In the genomic region with DNA sequence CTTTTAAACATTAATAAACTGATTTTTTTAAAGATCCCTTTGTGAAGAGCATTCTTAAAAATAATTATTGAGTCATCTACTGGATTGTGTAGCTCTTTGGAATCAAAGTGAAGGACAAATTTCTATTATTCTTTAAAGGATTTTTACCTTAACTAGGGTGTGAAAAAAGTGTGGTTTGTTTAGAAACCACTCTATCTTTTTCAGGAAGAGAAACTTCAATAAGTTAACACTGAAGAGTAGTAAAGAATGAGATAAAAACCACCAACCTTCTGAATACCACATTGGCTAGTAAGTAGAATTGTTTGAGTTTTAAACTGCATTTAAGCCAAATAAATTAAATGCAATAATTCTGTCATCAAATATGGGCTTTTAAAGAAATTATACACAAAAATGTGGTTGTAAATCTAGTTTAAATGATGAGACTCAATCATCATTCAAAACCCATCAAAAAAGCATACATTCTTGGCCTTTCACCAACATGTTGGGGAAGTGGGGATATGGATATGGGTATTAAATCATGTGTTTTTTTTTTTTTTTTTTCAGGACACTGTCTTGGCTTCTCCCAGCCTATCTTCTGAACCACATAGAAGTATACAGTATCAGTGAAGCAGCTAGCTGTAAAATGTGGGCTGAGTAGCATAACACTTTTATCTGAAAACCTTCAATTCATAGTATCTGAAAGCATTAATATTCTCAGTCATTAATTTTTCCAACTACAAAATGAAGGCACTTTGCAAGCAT, we compare ENCODE assay signal across 1 cellular context.
TF ChIP-seq lines count a peak whose summit lies in the region.

No MANE protein-coding gene starts in this region.

TF ChIP-seq in HepG2, 621 proteins besides CTCF, POLR2A, EP300 and RAD21:
- TF ChIP-seq HNRNPUL1 (IDR thresholded peaks at IDR 0.05; ENCODE audit: low read depth, low read length) (no peak), HNRNPL (IDR thresholded peaks at IDR 0.05; ENCODE audit: low read depth, low read length) (no peak), TAF15 (IDR thresholded peaks at IDR 0.05; ENCODE audit: low read depth, low read length, poor library complexity, severe bottlenecking) (no peak), MAFK (conservative IDR thresholded peaks at IDR 0.05 in 1 of 2, IDR thresholded peaks at IDR 0.05 in 1 of 2; ENCODE audit: low read length in 2 of 2) (no peak), NFIC (IDR thresholded peaks at IDR 0.05; ENCODE audit: low read length) (no peak), SPEN (CRISPR knock-in tag; IDR thresholded peaks at IDR 0.05; ENCODE audit: low read depth) (no peak), SRSF1 (optimal IDR thresholded peaks at IDR 0.05; ENCODE audit: low read depth, low read length) (no peak), KLF12 (CRISPR knock-in tag; IDR thresholded peaks at IDR 0.05; ENCODE audit: borderline replicate concordance) (no peak), ZNF598 (CRISPR knock-in tag; IDR thresholded peaks at IDR 0.05; ENCODE audit: borderline replicate concordance) (no peak)
- TF ChIP-seq, protein P1, sequence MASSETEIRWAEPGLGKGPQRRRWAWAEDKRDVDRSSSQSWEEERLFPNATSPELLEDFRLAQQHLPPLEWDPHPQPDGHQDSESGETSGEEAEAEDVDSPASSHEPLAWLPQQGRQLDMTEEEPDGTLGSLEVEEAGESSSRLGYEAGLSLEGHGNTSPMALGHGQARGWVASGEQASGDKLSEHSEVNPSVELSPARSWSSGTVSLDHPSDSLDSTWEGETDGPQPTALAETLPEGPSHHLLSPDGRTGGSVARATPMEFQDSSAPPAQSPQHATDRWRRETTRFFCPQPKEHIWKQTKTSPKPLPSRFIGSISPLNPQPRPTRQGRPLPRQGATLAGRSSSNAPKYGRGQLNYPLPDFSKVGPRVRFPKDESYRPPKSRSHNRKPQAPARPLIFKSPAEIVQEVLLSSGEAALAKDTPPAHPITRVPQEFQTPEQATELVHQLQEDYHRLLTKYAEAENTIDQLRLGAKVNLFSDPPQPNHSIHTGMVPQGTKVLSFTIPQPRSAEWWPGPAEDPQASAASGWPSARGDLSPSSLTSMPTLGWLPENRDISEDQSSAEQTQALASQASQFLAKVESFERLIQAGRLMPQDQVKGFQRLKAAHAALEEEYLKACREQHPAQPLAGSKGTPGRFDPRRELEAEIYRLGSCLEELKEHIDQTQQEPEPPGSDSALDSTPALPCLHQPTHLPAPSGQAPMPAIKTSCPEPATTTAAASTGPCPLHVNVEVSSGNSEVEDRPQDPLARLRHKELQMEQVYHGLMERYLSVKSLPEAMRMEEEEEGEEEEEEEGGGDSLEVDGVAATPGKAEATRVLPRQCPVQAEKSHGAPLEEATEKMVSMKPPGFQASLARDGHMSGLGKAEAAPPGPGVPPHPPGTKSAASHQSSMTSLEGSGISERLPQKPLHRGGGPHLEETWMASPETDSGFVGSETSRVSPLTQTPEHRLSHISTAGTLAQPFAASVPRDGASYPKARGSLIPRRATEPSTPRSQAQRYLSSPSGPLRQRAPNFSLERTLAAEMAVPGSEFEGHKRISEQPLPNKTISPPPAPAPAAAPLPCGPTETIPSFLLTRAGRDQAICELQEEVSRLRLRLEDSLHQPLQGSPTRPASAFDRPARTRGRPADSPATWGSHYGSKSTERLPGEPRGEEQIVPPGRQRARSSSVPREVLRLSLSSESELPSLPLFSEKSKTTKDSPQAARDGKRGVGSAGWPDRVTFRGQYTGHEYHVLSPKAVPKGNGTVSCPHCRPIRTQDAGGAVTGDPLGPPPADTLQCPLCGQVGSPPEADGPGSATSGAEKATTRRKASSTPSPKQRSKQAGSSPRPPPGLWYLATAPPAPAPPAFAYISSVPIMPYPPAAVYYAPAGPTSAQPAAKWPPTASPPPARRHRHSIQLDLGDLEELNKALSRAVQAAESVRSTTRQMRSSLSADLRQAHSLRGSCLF (CRISPR knock-in tag; IDR thresholded peaks at IDR 0.05; ENCODE audit: borderline replicate concordance): no peak
- TF ChIP-seq, protein P2, sequence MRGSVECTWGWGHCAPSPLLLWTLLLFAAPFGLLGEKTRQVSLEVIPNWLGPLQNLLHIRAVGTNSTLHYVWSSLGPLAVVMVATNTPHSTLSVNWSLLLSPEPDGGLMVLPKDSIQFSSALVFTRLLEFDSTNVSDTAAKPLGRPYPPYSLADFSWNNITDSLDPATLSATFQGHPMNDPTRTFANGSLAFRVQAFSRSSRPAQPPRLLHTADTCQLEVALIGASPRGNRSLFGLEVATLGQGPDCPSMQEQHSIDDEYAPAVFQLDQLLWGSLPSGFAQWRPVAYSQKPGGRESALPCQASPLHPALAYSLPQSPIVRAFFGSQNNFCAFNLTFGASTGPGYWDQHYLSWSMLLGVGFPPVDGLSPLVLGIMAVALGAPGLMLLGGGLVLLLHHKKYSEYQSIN (CRISPR knock-in tag; IDR thresholded peaks at IDR 0.05; ENCODE audit: borderline replicate concordance): no peak
